12 cellular contexts compared by ENCODE assay signal in the genomic region with DNA sequence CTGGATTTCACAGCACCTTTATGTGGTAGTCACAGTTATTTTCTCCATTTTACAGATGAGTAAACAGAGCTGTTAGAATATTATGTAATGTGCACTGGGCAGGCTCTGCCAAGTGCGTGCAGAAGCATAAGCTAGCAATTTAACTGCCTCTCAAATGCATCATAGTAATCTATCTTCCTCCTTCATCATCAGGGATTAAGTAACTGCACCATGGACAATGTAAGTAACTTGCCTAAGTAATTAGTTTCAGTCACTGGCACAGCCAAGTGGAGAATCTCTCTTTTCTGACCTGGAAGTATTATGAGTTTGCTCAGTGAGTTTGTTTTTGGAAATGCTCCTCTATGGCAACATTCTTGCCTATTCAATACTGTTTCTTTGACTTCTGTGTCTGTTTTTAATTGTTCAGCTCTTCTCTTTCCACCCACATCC.
DNase-seq lines count a peak whose midpoint lies in the region; ATAC-seq and TF ChIP-seq lines count a peak whose summit lies in the region.
"Had no signal": no experiment of that assay in that cellular context is flagged by ENCODE, and none has a peak within 500 bp of the region (broad histone marks: within the 10 kb centered on the region; RNA-seq: fewer than 3 reads in every experiment).

No MANE protein-coding gene starts in this region.

- H3K9me3 ChIP-seq in mucosa of descending colon = no peaks in the 10 kb centered on the region
- H3K9me3 ChIP-seq in neuronal stem cell (replicated peaks in 1 of 2; ENCODE audit: control insufficient read depth in 2 of 2, insufficient read depth in 1 of 2, low read depth in 1 of 2, low read length in 2 of 2) = no peaks in the 10 kb centered on the region
- H3K9me3 ChIP-seq: stomach had no signal

- H2BK15ac ChIP-seq in neuronal stem cell (ENCODE audit: low read length) = no peak overlapping the region

- no peak overlapping the region for H3K14ac ChIP-seq in neuronal stem cell (ENCODE audit: low read length)

- no peak overlapping the region for H2BK12ac ChIP-seq in neuronal stem cell (ENCODE audit: low read length)

- H3K27me3 ChIP-seq in neuronal stem cell (ENCODE audit: control insufficient read depth in 3 of 3, insufficient read depth in 3 of 3, low read depth in 1 of 3, low read length in 3 of 3) = no peaks in the 10 kb centered on the region
- H3K27me3 ChIP-seq: stomach had no signal

- H3K9ac ChIP-seq in neuronal stem cell (ENCODE audit: low read depth, low read length, poor library complexity) = no peak overlapping the region

- H3K36me3 ChIP-seq in mucosa of descending colon (ENCODE audit: low read depth) (no peaks in the 10 kb centered on the region), neuronal stem cell (replicated peaks in 1 of 2; ENCODE audit: control insufficient read depth in 2 of 2, insufficient read depth in 2 of 2, low read length in 2 of 2) (no peaks in the 10 kb centered on the region)
- H3K36me3 ChIP-seq: stomach had no signal

- H3K4me2 ChIP-seq in neuronal stem cell (ENCODE audit: insufficient read depth, low read length, poor library complexity, severe bottlenecking) = no peak overlapping the region

- no peak overlapping the region for H3K27ac ChIP-seq in neuronal stem cell (replicated peaks; ENCODE audit: low read length)

- no peak overlapping the region for H2BK120ac ChIP-seq in neuronal stem cell (ENCODE audit: low read depth, low read length)

- H3K4ac ChIP-seq in neuronal stem cell (ENCODE audit: low read length) = no peak overlapping the region

- no peak overlapping the region for H3K23ac ChIP-seq in neuronal stem cell (ENCODE audit: low read depth, low read length, poor library complexity)

- H2BK5ac ChIP-seq in neuronal stem cell (ENCODE audit: low read length) = no peak overlapping the region

- TF ChIP-seq CTCF in epithelial cell of proximal tubule (conservative IDR thresholded peaks at IDR 0.05; ENCODE audit: low read depth, low read length) (no peak), mucosa of descending colon (IDR thresholded peaks at IDR 0.05) (no peak)

- H4K91ac ChIP-seq in neuronal stem cell (ENCODE audit: low read depth, low read length, poor library complexity) = no peak overlapping the region

- intact Hi-C loops in mucosa of descending colon (cut with DNase I, micrococcal nuclease) = no loop called here

- WGBS in neuronal stem cell (ENCODE audit: extremely low coverage in 2 of 2, insufficient read length in 2 of 2, insufficient replicate concordance in 1 of 2), 2 donors = no CpG with 5 or more reads among the region's 1 CpG

- H3K18ac ChIP-seq in neuronal stem cell (ENCODE audit: low read length) = no peak overlapping the region

- H2AK5ac ChIP-seq in neuronal stem cell (ENCODE audit: low read depth, low read length) = no peak overlapping the region

- DNase-seq in AG08395 (ENCODE audit: low spot score) (peak; percentile 76), NCI-H82 treated with DMSO at 0.1 percent for 48 hours (lab: John Stamatoyannopoulos, UW; ENCODE audit: unreplicated experiment) (peak; percentile 14), epithelial cell of proximal tubule (ENCODE audit: low read depth) (peak; percentile 42), mucosa of descending colon (no peak), COR-L47 (lab: John Stamatoyannopoulos, UW) (no peak), midbrain (lab: John Stamatoyannopoulos, UW) (no peak), neuronal stem cell (ENCODE audit: low spot score) (no peak)
- DNase-seq: activated CD8-positive, alpha-beta T cell treated with anti-CD3 and anti-CD28 coated beads for 36 hours; stomach; T-helper 2 cell had no signal

- H3K79me1 ChIP-seq in neuronal stem cell (ENCODE audit: low read depth, low read length) = peaks cover 2% of the 10 kb centered on the region

- no peak overlapping the region for H3K4me3 ChIP-seq in epithelial cell of proximal tubule (ENCODE audit: low read depth, low read length)
- H3K4me3 ChIP-seq in mucosa of descending colon = no peak overlapping the region
- H3K4me3 ChIP-seq in neuronal stem cell (ENCODE audit: low read length in 2 of 2) = no peak overlapping the region
- H3K4me3 ChIP-seq: stomach had no signal

- H3K4me1 ChIP-seq in mucosa of descending colon (ENCODE audit: low read depth) (no peaks in the 10 kb centered on the region), neuronal stem cell (ENCODE audit: control insufficient read depth in 2 of 2, insufficient read depth in 1 of 2, low read depth in 1 of 2, low read length in 2 of 2) (peaks cover 0 to 3% of the 10 kb centered on the region in 2 donors)

- ATAC-seq in mucosa of descending colon (peak; percentile 33), HG03571 (IDR thresholded peaks at IDR 0.05; ENCODE audit: unreplicated experiment) (no peak)
- ATAC-seq: activated CD8-positive, alpha-beta T cell treated with anti-CD3 and anti-CD28 coated beads for 36 hours; activated naive CD4-positive, alpha-beta T cell treated with anti-CD3 and anti-CD28 coated beads, Interleukin-2, amount 50 U/mL, for 72 hours had no signal

- no peak overlapping the region for H2AFZ ChIP-seq in neuronal stem cell (ENCODE audit: low read length)

- H4K8ac ChIP-seq in neuronal stem cell (ENCODE audit: low read depth, low read length) = no peak overlapping the region

Comparison
In these comparisons a context has a peak if more than half of its experiments do, and no peak if none do; other contexts are left out.
1. DNase-seq: peak in AG08395 (single experiment), NCI-H82 treated with DMSO at 0.1 percent for 48 hours (single experiment) and epithelial cell of proximal tubule (single experiment); none in mucosa of descending colon (0 of 3), COR-L47 (single experiment), midbrain (single experiment) and neuronal stem cell (single experiment).